8 cellular contexts compared by ENCODE assay signal in the genomic region with DNA sequence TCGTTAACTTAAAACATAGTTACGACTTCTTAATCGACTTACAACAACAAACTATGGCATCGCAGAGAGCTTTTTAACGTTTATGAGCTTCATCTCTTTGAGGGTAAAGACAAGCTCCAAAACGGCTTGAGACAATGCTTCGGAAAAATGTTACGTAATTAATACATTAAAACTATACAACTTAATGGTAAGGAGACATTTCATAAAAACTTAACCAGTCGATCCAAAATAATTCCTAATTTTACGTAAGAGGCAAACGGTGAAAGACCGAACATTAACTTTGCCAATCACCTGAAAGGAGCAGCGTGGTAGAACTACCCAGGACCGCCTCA. TPM values are rescaled to one million over a fixed set of nuclear protein-coding genes. Genes with fewer than 3 reads are reported as not detected.
A peak's percentile ranks its signal among the peaks of the same experiment; 100 is the strongest.
DNase-seq lines count a peak whose midpoint lies in the region; ATAC-seq and TF ChIP-seq lines count a peak whose summit lies in the region.

No MANE protein-coding gene starts in this region.

- peaks cover 87% of the 10 kb centered on the region for H3K79me2 ChIP-seq in OCI-LY1 (ENCODE audit: insufficient read depth, low read length)

- no peaks in the 10 kb centered on the region for H3K27me3 ChIP-seq in CD8-positive, alpha-beta T cell (ENCODE audit: insufficient read depth, low read length)
- no peaks in the 10 kb centered on the region for H3K27me3 ChIP-seq in OCI-LY1 (ENCODE audit: insufficient read depth, low read length)
- no peaks in the 10 kb centered on the region for H3K27me3 ChIP-seq in endodermal cell (ENCODE audit: control insufficient read depth, insufficient read depth, low read length, poor library complexity, severe bottlenecking)
- H3K27me3 ChIP-seq in neuronal stem cell (ENCODE audit: control insufficient read depth in 3 of 3, insufficient read depth in 3 of 3, low read depth in 1 of 3, low read length in 3 of 3): no peaks in the 10 kb centered on the region

- H2BK5ac ChIP-seq in neuronal stem cell (ENCODE audit: low read length): no peak overlapping the region

- H3K14ac ChIP-seq in neuronal stem cell (ENCODE audit: low read length): no peak overlapping the region

- no peak overlapping the region for H3K23ac ChIP-seq in neuronal stem cell (ENCODE audit: low read depth, low read length, poor library complexity)

- POLR2A ChIA-PET in CD8-positive, alpha-beta T cell (lab: Charles Lee): interaction anchor here (0.8 to 3.5 kb wide), 7 partner anchors 9 to 230 kb away, joined by 3 to 51 read pairs (median 4); a partner anchor contains a TSS

- peak overlapping the region; percentile 95 for H3K4me3 Mint-ChIP-seq in CD8-positive, alpha-beta T cell
- peak overlapping the region; percentile 97 for H3K4me3 Mint-ChIP-seq in endodermal cell

- H3K4me3 ChIP-seq in CD8-positive, alpha-beta T cell (ENCODE audit: low read depth, low read length): peak overlapping the region; percentile 86
- H3K4me3 ChIP-seq in OCI-LY1 (ENCODE audit: low read depth, low read length, poor library complexity, severe bottlenecking) (peak overlapping the region; percentile 98), endodermal cell (ENCODE audit: low read length) (peak overlapping the region; percentile 97), neuronal stem cell (ENCODE audit: low read length in 2 of 2) (peak overlapping the region; percentile 88 to 97)

- H3K9me3 ChIP-seq in CD8-positive, alpha-beta T cell (ENCODE audit: low read length): no peaks in the 10 kb centered on the region
- no peaks in the 10 kb centered on the region for H3K9me3 ChIP-seq in OCI-LY1 (ENCODE audit: low read length)
- H3K9me3 ChIP-seq in endodermal cell (ENCODE audit: control insufficient read depth, low read length): no peaks in the 10 kb centered on the region
- H3K9me3 ChIP-seq in neuronal stem cell (replicated peaks in 1 of 2; ENCODE audit: control insufficient read depth in 2 of 2, insufficient read depth in 1 of 2, low read depth in 1 of 2, low read length in 2 of 2): no peaks in the 10 kb centered on the region

- no peak overlapping the region for H2BK15ac ChIP-seq in neuronal stem cell (ENCODE audit: low read length)

- H3K4me1 Mint-ChIP-seq in CD8-positive, alpha-beta T cell (ENCODE audit: low read depth): peaks cover 73% of the 10 kb centered on the region
- peaks cover 36% of the 10 kb centered on the region for H3K4me1 Mint-ChIP-seq in endodermal cell

- H3K36me3 Mint-ChIP-seq in CD8-positive, alpha-beta T cell: peaks cover 24% of the 10 kb centered on the region
- H3K36me3 Mint-ChIP-seq in endodermal cell (ENCODE audit: low read depth): no peaks in the 10 kb centered on the region

- intact Hi-C loops in CD8-positive, alpha-beta T cell (cut with DNase I, micrococcal nuclease): loop anchor here (1.0 to 10.0 kb wide), 19 partner anchors 9 to 1912 kb away; a partner anchor contains a TSS

- H4K91ac ChIP-seq in neuronal stem cell (ENCODE audit: low read depth, low read length, poor library complexity): no peak overlapping the region

- no peak for ATAC-seq in CD8-positive, alpha-beta T cell
- ATAC-seq in HG03342 (IDR thresholded peaks at IDR 0.05; ENCODE audit: unreplicated experiment) (no peak), GM19455 (IDR thresholded peaks at IDR 0.05; ENCODE audit: unreplicated experiment) (no peak)

- H3K27me3 Mint-ChIP-seq in CD8-positive, alpha-beta T cell (ENCODE audit: low read depth): no peaks in the 10 kb centered on the region
- no peaks in the 10 kb centered on the region for H3K27me3 Mint-ChIP-seq in endodermal cell (ENCODE audit: insufficient read depth)

- 0 to 2% methylated on average over 5 to 13 of the region's 14 CpGs for WGBS in endodermal cell (ENCODE audit: insufficient coverage in 1 of 2, insufficient read length in 1 of 2), 2 experiments
- no CpG with 5 or more reads among the region's 14 CpGs for WGBS in neuronal stem cell (ENCODE audit: extremely low coverage in 2 of 2, insufficient read length in 2 of 2, insufficient replicate concordance in 1 of 2), 2 donors

- TF ChIP-seq CTCF in CD8-positive, alpha-beta T cell (IDR thresholded peaks at IDR 0.05): no peak
- TF ChIP-seq CTCF in OCI-LY1 (IDR thresholded peaks at IDR 0.05; ENCODE audit: low read length) (no peak), endodermal cell (conservative IDR thresholded peaks at IDR 0.05) (no peak)

- no peak overlapping the region for H2BK120ac ChIP-seq in neuronal stem cell (ENCODE audit: low read depth, low read length)

- no peak overlapping the region for H3K18ac ChIP-seq in neuronal stem cell (ENCODE audit: low read length)

- CTCF ChIA-PET in CD8-positive, alpha-beta T cell (lab: Charles Lee): interaction anchor here (0.7 to 4.1 kb wide), 25 partner anchors 9 to 1033 kb away, joined by 3 to 51 read pairs (median 4); a partner anchor contains a TSS

- no peaks in the 10 kb centered on the region for H3K36me3 ChIP-seq in CD8-positive, alpha-beta T cell (ENCODE audit: insufficient read depth, low read length)
- H3K36me3 ChIP-seq in OCI-LY1 (ENCODE audit: insufficient read depth, low read length) (peaks cover 21% of the 10 kb centered on the region), endodermal cell (ENCODE audit: control insufficient read depth, insufficient read depth, low read length) (no peaks in the 10 kb centered on the region), neuronal stem cell (replicated peaks in 1 of 2; ENCODE audit: control insufficient read depth in 2 of 2, insufficient read depth in 2 of 2, low read length in 2 of 2) (peaks cover 2 to 37% of the 10 kb centered on the region in 2 donors)

- H3K79me1 ChIP-seq in neuronal stem cell (ENCODE audit: low read depth, low read length): peaks cover 9% of the 10 kb centered on the region

- peak overlapping the region; percentile 98 for H3K9ac ChIP-seq in OCI-LY1 (ENCODE audit: low read length)
- H3K9ac ChIP-seq in endodermal cell (ENCODE audit: extremely low read depth, low read length, poor library complexity, severe bottlenecking): peak overlapping the region; percentile 96
- no peak overlapping the region for H3K9ac ChIP-seq in neuronal stem cell (ENCODE audit: low read depth, low read length, poor library complexity)

- no peaks in the 10 kb centered on the region for H3K9me2 ChIP-seq in OCI-LY1 (ENCODE audit: low read depth, low read length)

- no peak overlapping the region for H2BK12ac ChIP-seq in neuronal stem cell (ENCODE audit: low read length)

- DNase-seq in CD8-positive, alpha-beta T cell: no peak
- no peak for DNase-seq in endodermal cell
- no peak for DNase-seq in neuronal stem cell (ENCODE audit: low spot score)
- DNase-seq in NCI-H748 treated with DMSO at 0.1 percent for 48 hours (lab: John Stamatoyannopoulos, UW): no peak
- DNase-seq in NOMO-1 treated with dmso at 0.1 percent for 144 hours (lab: John Stamatoyannopoulos, UW; ENCODE audit: unreplicated experiment): no peak

- H3F3A ChIP-seq in OCI-LY1 (ENCODE audit: insufficient read depth, low read length): no peaks in the 10 kb centered on the region

- H4K8ac ChIP-seq in neuronal stem cell (ENCODE audit: low read depth, low read length): no peak overlapping the region

- H2AFZ ChIP-seq in OCI-LY1 (ENCODE audit: low read length) (no peak overlapping the region), neuronal stem cell (ENCODE audit: low read length) (no peak overlapping the region)

- no peaks in the 10 kb centered on the region for H3K9me3 Mint-ChIP-seq in CD8-positive, alpha-beta T cell
- no peaks in the 10 kb centered on the region for H3K9me3 Mint-ChIP-seq in endodermal cell

- H3K27ac ChIP-seq in CD8-positive, alpha-beta T cell (ENCODE audit: low read depth, low read length): peak overlapping the region; percentile 99
- H3K27ac ChIP-seq in OCI-LY1 (ENCODE audit: low read depth, low read length, poor library complexity, severe bottlenecking): peak overlapping the region; percentile 98
- H3K27ac ChIP-seq in endodermal cell (ENCODE audit: low read depth, low read length): no peak overlapping the region
- no peak overlapping the region for H3K27ac ChIP-seq in neuronal stem cell (replicated peaks; ENCODE audit: low read length)

- peak overlapping the region; percentile 100 for H3K27ac Mint-ChIP-seq in CD8-positive, alpha-beta T cell
- H3K27ac Mint-ChIP-seq in endodermal cell: peak overlapping the region; percentile 99

- H4K20me1 ChIP-seq in OCI-LY1 (ENCODE audit: insufficient read depth, low read length): no peaks in the 10 kb centered on the region

- H2AK5ac ChIP-seq in neuronal stem cell (ENCODE audit: low read depth, low read length): no peak overlapping the region

- H3K4me2 ChIP-seq in OCI-LY1 (ENCODE audit: low read length): peak overlapping the region; percentile 93
- peak overlapping the region; percentile 75 for H3K4me2 ChIP-seq in neuronal stem cell (ENCODE audit: insufficient read depth, low read length, poor library complexity, severe bottlenecking)

- H3K4ac ChIP-seq in neuronal stem cell (ENCODE audit: low read length): no peak overlapping the region

- H3K4me1 ChIP-seq in CD8-positive, alpha-beta T cell (ENCODE audit: insufficient read depth, low read length): peaks cover 46% of the 10 kb centered on the region
- H3K4me1 ChIP-seq in OCI-LY1 (ENCODE audit: insufficient read depth, low read length, severe bottlenecking): peaks cover 70% of the 10 kb centered on the region
- H3K4me1 ChIP-seq in endodermal cell (ENCODE audit: control insufficient read depth, insufficient read depth, low read length): peaks cover 9% of the 10 kb centered on the region
- H3K4me1 ChIP-seq in neuronal stem cell (ENCODE audit: control insufficient read depth in 2 of 2, insufficient read depth in 1 of 2, low read depth in 1 of 2, low read length in 2 of 2): peaks cover 4 to 25% of the 10 kb centered on the region in 2 donors

RNA-seq across cellular contexts. Expression of a gene that starts 1.1 kb away (rescaled TPM):
- total RNA-seq in CD8-positive, alpha-beta T cell: 10 to 100 TPM; 97.3 to 98.9 TPM
- total RNA-seq in endodermal cell: 100 to 1,000 TPM; 137 to 150 TPM
- 123 TPM for polyA plus RNA-seq in endodermal cell (2013, experiment 1 of 2)
- polyA plus RNA-seq in endodermal cell (2013, experiment 2 of 2): 116 TPM
- 102 TPM for polyA plus RNA-seq in neuronal stem cell (2013, experiment 1 of 2)
- polyA plus RNA-seq in neuronal stem cell (2013, experiment 2 of 2): 102 TPM

RNA-seq across cellular contexts. Expression of a gene that starts 1.9 kb away (rescaled TPM):
- total RNA-seq in CD8-positive, alpha-beta T cell: 10 to 100 TPM; 10.7 to 11.1 TPM
- 10 to 100 TPM; 58.4 to 63.4 TPM for total RNA-seq in endodermal cell
- 39.3 TPM for polyA plus RNA-seq in endodermal cell (2013, experiment 1 of 2)
- 39.2 TPM for polyA plus RNA-seq in endodermal cell (2013, experiment 2 of 2)
- polyA plus RNA-seq in neuronal stem cell (2013, experiment 1 of 2): 25.0 TPM
- polyA plus RNA-seq in neuronal stem cell (2013, experiment 2 of 2): 25.5 TPM

RNA-seq across cellular contexts. Expression of a gene that starts 48.5 kb away (rescaled TPM):
- total RNA-seq in CD8-positive, alpha-beta T cell: 10 to 100 TPM; 41.5 to 42.8 TPM
- total RNA-seq in endodermal cell: 10 to 100 TPM; 15.5 to 17.6 TPM
- polyA plus RNA-seq in endodermal cell (2013, experiment 1 of 2): 10.5 TPM
- 12.5 TPM for polyA plus RNA-seq in endodermal cell (2013, experiment 2 of 2)
- 7.8 TPM for polyA plus RNA-seq in neuronal stem cell (2013, experiment 1 of 2)
- 8.3 TPM for polyA plus RNA-seq in neuronal stem cell (2013, experiment 2 of 2)

Comparison
In these comparisons a context has a peak if more than half of its experiments do, and no peak if none do; other contexts are left out.
1. H3K27ac ChIP-seq: peak in CD8-positive, alpha-beta T cell (single experiment) and OCI-LY1 (single experiment); none in endodermal cell (single experiment) and neuronal stem cell (single experiment).
2. RNA of a gene that starts 1.9 kb away (total RNA-seq): 58.4 to 63.4 TPM in endodermal cell; 10.7 to 11.1 TPM in CD8-positive, alpha-beta T cell; every median in the first group is over 4 times any median in the second.
3. Peak in every context shown above with its lines, with median percentiles within 50 percentile points of each other: H3K4me3 ChIP-seq.